In the genomic region with DNA sequence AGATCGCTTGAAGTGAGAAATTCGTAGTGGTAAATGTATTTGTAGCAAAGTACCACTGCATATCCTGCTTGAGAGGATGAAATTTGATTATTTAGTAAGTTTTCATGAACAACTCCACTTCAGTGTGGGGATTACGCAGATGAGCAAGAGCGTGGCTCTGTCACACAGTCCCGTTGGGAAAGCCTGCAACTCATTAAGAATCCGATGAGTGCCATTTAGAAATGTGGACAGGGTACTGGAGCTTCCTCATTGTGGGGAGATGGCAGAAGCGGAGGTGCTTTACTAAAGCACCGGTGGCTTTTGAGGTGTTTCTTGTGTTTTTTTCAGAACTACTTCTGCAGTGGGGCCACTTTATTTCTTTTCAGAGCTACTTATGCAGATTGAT, we compare ENCODE assay signal across 8 cellular contexts. TPM values are rescaled to one million over a fixed set of nuclear protein-coding genes. Genes with fewer than 3 reads are reported as not detected.
DNase-seq lines count a peak whose midpoint lies in the region; ATAC-seq lines count a peak whose summit lies in the region.

No MANE protein-coding gene starts in this region.

- in situ Hi-C loops in G401 (cut with HindIII; ENCODE audit: low sequenced_read_pairs): no loop called here

- H3K27me3 ChIP-seq in stomach smooth muscle (ENCODE audit: control insufficient read depth in 1 of 2, insufficient read depth in 2 of 2, low read length in 2 of 2): no peaks in the 10 kb centered on the region

- ATAC-seq in GM18498 (IDR thresholded peaks at IDR 0.05; ENCODE audit: unreplicated experiment) (peak; percentile 26), GM21786 (IDR thresholded peaks at IDR 0.05; ENCODE audit: unreplicated experiment) (peak; percentile 20)

- H3K9me3 ChIP-seq in stomach smooth muscle (ENCODE audit: control insufficient read depth in 2 of 2, low read length in 2 of 2): no peaks in the 10 kb centered on the region

- DNase-seq in NCI-H526 treated with DMSO at 0.1 percent for 48 hours (lab: John Stamatoyannopoulos, UW) (peak; percentile 19), fibroblast of gingiva (ENCODE audit: low read depth) (peak; percentile 65), anterior cingulate cortex (lab: John Stamatoyannopoulos, UW) (no peak), G401 (ENCODE audit: low spot score) (no peak), NOMO-1 treated with DMSO at 0.1 percent for 48 hours (lab: John Stamatoyannopoulos, UW; ENCODE audit: unreplicated experiment) (no peak)

- peak overlapping the region; percentile 87 for H3K27ac ChIP-seq in stomach smooth muscle (ENCODE audit: low read length)

- H3K4me3 ChIP-seq in stomach smooth muscle (ENCODE audit: low read length in 2 of 2): peak overlapping the region; percentile 93 to 96

- H3K9ac ChIP-seq in stomach smooth muscle (ENCODE audit: low read length in 2 of 2): peak overlapping the region; percentile 76 to 78

- H3K36me3 ChIP-seq in stomach smooth muscle (ENCODE audit: control insufficient read depth in 2 of 2, insufficient read depth in 2 of 2, low read length in 2 of 2): no peaks in the 10 kb centered on the region

- H3K4me1 ChIP-seq in stomach smooth muscle (ENCODE audit: control insufficient read depth, insufficient read depth, low read length): peaks cover 39% of the 10 kb centered on the region

RNA-seq across cellular contexts. Expression of a gene that starts 1.4 kb away (rescaled TPM):
- 1.7 and 5.1 TPM in 2 replicates for total RNA-seq in G401 (2014; rRNA removed; shearing (Covaris generic))

Comparison
In these comparisons a context has a peak if more than half of its experiments do, and no peak if none do; other contexts are left out.
1. DNase-seq: peak in NCI-H526 treated with DMSO at 0.1 percent for 48 hours (single experiment) and fibroblast of gingiva (single experiment); none in anterior cingulate cortex (0 of 58), G401 (single experiment) and NOMO-1 treated with DMSO at 0.1 percent for 48 hours (single experiment).